ENCODE assay signal across 8 cellular contexts in the genomic region with DNA sequence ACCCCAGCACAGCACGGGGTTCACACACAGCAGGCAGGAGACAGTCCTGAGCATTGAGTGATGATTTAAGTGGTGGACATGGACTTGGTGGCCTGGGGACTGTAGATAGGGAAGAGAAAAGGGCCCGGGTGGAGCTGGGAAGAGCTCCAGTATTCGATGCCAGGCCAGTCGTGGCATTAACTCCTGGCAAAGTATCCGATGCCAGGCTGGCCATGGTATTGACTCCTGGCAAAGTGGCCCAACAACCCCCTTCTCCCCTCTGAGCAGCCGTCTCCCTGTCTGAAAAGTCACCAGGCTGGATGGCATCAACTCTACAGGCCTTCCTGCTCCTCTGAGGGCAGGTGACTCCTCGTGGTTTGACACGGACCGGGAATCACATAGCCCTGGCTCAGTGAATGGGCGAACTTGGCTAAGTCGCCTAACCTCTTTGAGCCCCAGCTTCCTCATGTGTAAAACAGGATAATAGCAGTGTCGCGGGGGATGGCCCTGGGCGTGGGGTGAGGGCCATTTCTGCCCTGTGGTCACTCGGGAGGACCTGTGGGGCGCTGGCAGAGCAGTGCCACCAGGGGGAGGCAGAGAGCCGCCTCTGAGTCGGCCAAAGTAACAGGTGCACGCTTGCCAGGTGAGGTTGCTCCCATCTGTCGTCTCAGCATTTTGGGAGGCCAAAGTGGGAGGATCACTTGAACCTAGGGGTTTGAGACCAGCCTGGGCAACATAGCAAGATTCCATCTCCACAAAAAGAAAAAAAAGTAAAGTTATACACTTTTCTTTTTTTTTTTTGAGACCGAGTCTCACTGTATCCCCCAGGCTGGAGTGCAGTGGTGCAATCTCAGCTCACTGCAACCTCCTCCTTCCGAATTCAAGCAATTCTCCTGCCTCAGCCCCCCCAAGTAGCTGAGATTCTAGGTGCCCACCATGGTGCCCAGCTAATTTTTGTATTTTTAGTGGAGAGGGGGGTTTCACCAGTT. TPM values are rescaled to one million over a fixed set of nuclear protein-coding genes. Genes with fewer than 3 reads are reported as not detected.
A peak's percentile ranks its signal among the peaks of the same experiment; 100 is the strongest.
DNase-seq lines count a peak whose midpoint lies in the region; ATAC-seq lines count a peak whose summit lies in the region.

No MANE protein-coding gene starts in this region.

- H3K27me3 Mint-ChIP-seq in effector memory CD8-positive, alpha-beta T cell = peaks cover 0 to 9% of the 10 kb centered on the region in 2 donors

- H3K36me3 Mint-ChIP-seq in effector memory CD8-positive, alpha-beta T cell (ENCODE audit: insufficient read depth) = peaks cover 15% of the 10 kb centered on the region

- peak; percentile 28 for ATAC-seq in effector memory CD8-positive, alpha-beta T cell (replicated peaks)

- DNase-seq in NCI-H748 (lab: John Stamatoyannopoulos, UW; ENCODE audit: unreplicated experiment) (peak; percentile 62), NCI-H748 treated with DMSO at 0.1 percent for 48 hours (lab: John Stamatoyannopoulos, UW) (no peak), NCI-H774 (lab: John Stamatoyannopoulos, UW) (peak; percentile 74), mucosa of gallbladder (ENCODE audit: low spot score) (peak; percentile 67), DMS114 treated with DMSO at 0.1 percent for 48 hours (lab: John Stamatoyannopoulos, UW; ENCODE audit: unreplicated experiment) (no peak)
- DNase-seq in activated CD8-positive, alpha-beta memory T cell treated with anti-CD3 and anti-CD28 coated beads for 4 hours (ENCODE audit: low read depth in 2 of 2) = peak; percentile 48 to 59
- DNase-seq in effector memory CD8-positive, alpha-beta T cell = peak; percentile 68 to 73 (median 72)
- DNase-seq in stimulated activated CD8-positive, alpha-beta memory T cell treated with anti-CD3 and anti-CD28 coated beads, Interleukin-7, amount 100 ng/mL, for 4 hours (ENCODE audit: low read depth in 2 of 2) = peak; percentile 42 to 56

- H3K9me3 Mint-ChIP-seq in effector memory CD8-positive, alpha-beta T cell = no peaks in the 10 kb centered on the region

- no peak overlapping the region for H3K27ac Mint-ChIP-seq in effector memory CD8-positive, alpha-beta T cell

- H3K4me3 Mint-ChIP-seq in effector memory CD8-positive, alpha-beta T cell = no peak overlapping the region

- H3K4me1 Mint-ChIP-seq in effector memory CD8-positive, alpha-beta T cell (ENCODE audit: low read depth in 2 of 2) = peaks cover 5 to 7% of the 10 kb centered on the region in 2 donors

RNA-seq across cellular contexts. Expression of gene SEC16A, which starts 5.7 kb away (rescaled TPM):
- 78.4 TPM for total RNA-seq in mucosa of gallbladder

RNA-seq across cellular contexts. Expression of gene INPP5E, which starts 48.9 kb away (rescaled TPM):
- 18.7 TPM for total RNA-seq in mucosa of gallbladder

RNA-seq across cellular contexts. Expression of gene NOTCH1, which starts 57.3 kb away (rescaled TPM):
- total RNA-seq in mucosa of gallbladder = 51.6 TPM

Comparison
In these comparisons a context has a peak if more than half of its experiments do, and no peak if none do; other contexts are left out.
1. DNase-seq: peak in NCI-H748 (single experiment), NCI-H774 (single experiment), activated CD8-positive, alpha-beta memory T cell treated with anti-CD3 and anti-CD28 coated beads for 4 hours (2 of 2), effector memory CD8-positive, alpha-beta T cell (3 of 3), mucosa of gallbladder (single experiment) and stimulated activated CD8-positive, alpha-beta memory T cell treated with anti-CD3 and anti-CD28 coated beads, Interleukin-7, amount 100 ng/mL, for 4 hours (2 of 2); none in NCI-H748 treated with DMSO at 0.1 percent for 48 hours (single experiment) and DMS114 treated with DMSO at 0.1 percent for 48 hours (single experiment).